ENCODE assay signal across 9 cellular contexts in genomic region chr19:7349961-7350711, GRCh38. TPM values are rescaled to one million over a fixed set of nuclear protein-coding genes. Genes with fewer than 3 reads are reported as not detected.
DNase-seq lines count a peak whose midpoint lies in the region; ATAC-seq, FAIRE-seq and TF ChIP-seq lines count a peak whose summit lies in the region.
"Had no signal": no experiment of that assay in that cellular context is flagged by ENCODE, and none has a peak within 500 bp of the region (broad histone marks: within the 10 kb centered on the region; RNA-seq: fewer than 3 reads in every experiment).

No MANE protein-coding gene starts in this region.

- peaks cover 6 to 36% of the 10 kb centered on the region in 2 experiments; a peak in 3 of 5 replicates for H3K27me3 ChIP-seq in K562 (ENCODE audit: control insufficient read depth in 2 of 2, insufficient read depth in 2 of 2, low read length in 2 of 2)
- H3K27me3 ChIP-seq: SJCRH30 had no signal

- H3K9me1 ChIP-seq in K562 (ENCODE audit: control insufficient read depth, insufficient read depth, low read length), result no peaks in the 10 kb centered on the region

- intact Hi-C loops in K562 (cut with micrococcal nuclease), result loop anchor here (10.0 kb wide), 1 partner anchor 335 kb away; the partner anchor contains the start of gene TRAPPC5

- CTCF ChIA-PET in K562 (lab: Yijun Ruan, JAX; ENCODE audit: low intra/inter-chr PET ratio), result no interaction called here

- no peak for ATAC-seq in K562
- peak; percentile 22 for ATAC-seq in stimulated activated naive CD8-positive, alpha-beta T cell treated with anti-CD3 and anti-CD28 coated beads, Interleukin-15, Interleukin-2, amounts not matched to agents 100 U/mL and 50 U/mL, for 24 hours
- no peak for ATAC-seq in HG03520 (IDR thresholded peaks at IDR 0.05; ENCODE audit: unreplicated experiment)

- no peaks in the 10 kb centered on the region for H3K79me2 ChIP-seq in K562 (ENCODE audit: control insufficient read depth, insufficient read depth, low read length)

- TF ChIP-seq RAD21 in K562 (CRISPR knock-in tag; conservative IDR thresholded peaks at IDR 0.05 in 1 of 2, IDR thresholded peaks at IDR 0.05 in 1 of 2), result no peak

- no peak overlapping the region for H3K9ac ChIP-seq in K562 (ENCODE audit: insufficient read depth in 1 of 2, low read depth in 2 of 2, low read length in 2 of 2)

- DNase-seq in activated T-cell treated with anti-CD3 and anti-CD28 coated beads for 1 hour (ENCODE audit: low read depth) (peak; percentile 50), activated T-cell treated with anti-CD3 and anti-CD28 coated beads for 4 hours (no peak), T-helper 22 cell (ENCODE audit: low read depth) (peak; percentile 15), K562 (ENCODE audit: extremely low read depth in 1 of 4, low spot score in 3 of 4) (no peak), NCI-H82 treated with DMSO at 0.1 percent for 48 hours (lab: John Stamatoyannopoulos, UW; ENCODE audit: unreplicated experiment) (no peak), foreskin fibroblast (no peak)
- DNase-seq in stimulated activated naive CD8-positive, alpha-beta T cell treated with anti-CD3 and anti-CD28 coated beads, Interleukin-15, Interleukin-2, amounts not matched to agents 100 U/mL and 50 U/mL, for 24 hours, result peak; percentile 55
- DNase-seq: SJCRH30 had no signal

- no peak for TF ChIP-seq POLR2A in K562 (conservative IDR thresholded peaks at IDR 0.05)

- 1% methylated on average over 8 of the region's 8 CpGs for WGBS in K562 (ENCODE audit: insufficient coverage, low coverage, missing lambda C conversion rate)

- FAIRE-seq in K562 (lab: Jason Lieb, UNC), result no peak

- no peak overlapping the region for H3K4me2 ChIP-seq in K562 (ENCODE audit: insufficient read depth, low read length)

- no TSS peak for BruUV-seq in K562 (replicated peaks; lab: Mats Ljungman, UMichigan)

- POLR2A ChIA-PET in K562 (lab: Yijun Ruan, JAX), result no interaction called here

- H3K4me3 ChIP-seq in K562 (no peak overlapping the region), foreskin fibroblast (ENCODE audit: low read depth in 1 of 2, low read length in 2 of 2) (no peak overlapping the region)
- H3K4me3 ChIP-seq: SJCRH30 had no signal

- no peaks in the 10 kb centered on the region for H4K20me1 ChIP-seq in K562 (replicated peaks; ENCODE audit: control insufficient read depth, insufficient read depth, low read length)

- no peaks in the 10 kb centered on the region for H3K9me3 ChIP-seq in K562 (replicated peaks; ENCODE audit: control insufficient read depth, insufficient read depth, low read depth, low read length)
- H3K9me3 ChIP-seq: SJCRH30 had no signal

- no peak for TF ChIP-seq EP300 in K562 (IDR thresholded peaks at IDR 0.05; ENCODE audit: low read length)

- H2AFZ ChIP-seq in K562 (ENCODE audit: low read depth, low read length), result no peak overlapping the region

- no peaks in the 10 kb centered on the region for H3K36me3 ChIP-seq in K562 (ENCODE audit: control insufficient read depth, insufficient read depth, low read length)
- H3K36me3 ChIP-seq: SJCRH30 had no signal

- in situ Hi-C loops in K562 (cut with MboI), result loop anchor here (10.0 kb wide), 2 partner anchors 335 to 455 kb away; partner anchors contain the start of gene TRAPPC5

- TF ChIP-seq CTCF in K562 (IDR thresholded peaks at IDR 0.05 in 2 of 3, conservative IDR thresholded peaks at IDR 0.05 in 1 of 3; ENCODE audit: insufficient read depth in 2 of 3, low read depth in 1 of 3, low read length in 3 of 3), result no peak
- no peak for TF ChIP-seq CTCF in foreskin fibroblast (IDR thresholded peaks at IDR 0.05; ENCODE audit: low read depth, low read length)

- no peaks in the 10 kb centered on the region for H3K4me1 ChIP-seq in K562 (replicated peaks in 1 of 2; ENCODE audit: control insufficient read depth in 2 of 2, insufficient read depth in 2 of 2, low read length in 2 of 2)
- H3K4me1 ChIP-seq: SJCRH30 had no signal

- no peak overlapping the region for H3K27ac ChIP-seq in K562 (ENCODE audit: extremely low read depth, low read depth, low read length)
- H3K27ac ChIP-seq: SJCRH30 had no signal

TF ChIP-seq in K562, 482 proteins besides CTCF, POLR2A, EP300 and RAD21 (continues in another document):
- TF ChIP-seq SMAD2 (IDR thresholded peaks at IDR 0.05; ENCODE audit: low read depth, low read length) (no peak), ZFP36 (IDR thresholded peaks at IDR 0.05; ENCODE audit: low read depth, low read length, partially characterized antibody) (peak; percentile 62)

RNA-seq across cellular contexts. Expression of gene ARHGEF18, which starts 1.4 kb away (rescaled TPM):
- 9.6 and 25.5 TPM in 2 replicates for total RNA-seq in K562 (2011; cell fraction: chromatin; rRNA removed; ENCODE audit: low replicate concordance)
- 16.8 and 21.5 TPM in 2 replicates for total RNA-seq in K562 (2011; cell fraction: nucleolus; rRNA removed)
- 11.7 and 12.4 TPM in 2 replicates for total RNA-seq in K562 (2011; cell fraction: nucleoplasm; rRNA removed)
- total RNA-seq in K562 (2014; rRNA removed), result 11.4 and 13.8 TPM in 2 replicates
- 0.91 and 2.6 TPM in 2 replicates for total RNA-seq in K562 (2014; rRNA removed; fragmentation: Illumina TruSeq; extraction: Trizol)
- 6.8 and 7.7 TPM in 2 replicates for total RNA-seq in K562 (2015; rRNA removed; fragmentation: Illumina TruSeq; extraction: Trizol)
- total RNA-seq in K562 (2021), result 14.9 and 16.5 TPM in 2 replicates
- polyA plus RNA-seq in K562 (2011; rRNA removed), result 2.8 and 4.0 TPM in 2 replicates
- polyA plus RNA-seq in K562 (2011; cell fraction: cytosol; rRNA removed), result 4.3 and 7.7 TPM in 2 replicates
- polyA plus RNA-seq in K562 (2011; cell fraction: nucleus; rRNA removed), result 9.9 and 16.4 TPM in 2 replicates
- 9.8 and 15.1 TPM in 2 replicates for polyA plus RNA-seq in K562 (2012)
- polyA plus RNA-seq in K562 (2014; fragmentation: Illumina TruSeq; extraction: Trizol), result 4.5 and 5.7 TPM in 2 replicates
- under 1 TPM; 0.04 to 0.20 TPM for polyA plus RNA-seq in K562 (2014; fragmentation: Nextera tagmentation; extraction: Ambion mirVana)
- polyA plus RNA-seq in K562 (2014; rRNA removed), result 6.8 TPM in 2 replicates
- 4.0 and 5.1 TPM in 2 replicates for polyA minus RNA-seq in K562 (2011; rRNA and poly(A)+ RNA removed)
- 9.3 and 10.7 TPM in 2 replicates for polyA minus RNA-seq in K562 (2011; cell fraction: cytosol; rRNA and poly(A)+ RNA removed)
- polyA minus RNA-seq in K562 (2011; cell fraction: nucleus; rRNA and poly(A)+ RNA removed), result 5.1 and 9.9 TPM in 2 replicates

RNA-seq across cellular contexts. Expression of gene INSR, which starts 55.9 kb away (rescaled TPM):
- total RNA-seq in K562 (2011; cell fraction: chromatin; rRNA removed; ENCODE audit: low replicate concordance), result 5.3 and 10.3 TPM in 2 replicates
- total RNA-seq in K562 (2011; cell fraction: nucleolus; rRNA removed), result 7.0 and 8.5 TPM in 2 replicates
- total RNA-seq in K562 (2011; cell fraction: nucleoplasm; rRNA removed), result 5.2 and 5.3 TPM in 2 replicates
- total RNA-seq in K562 (2014; rRNA removed), result 0.41 and 0.94 TPM in 2 replicates
- total RNA-seq in K562 (2014; rRNA removed; fragmentation: Illumina TruSeq; extraction: Trizol), result 0.29 and 0.57 TPM in 2 replicates
- 0.11 and 0.57 TPM in 2 replicates for total RNA-seq in K562 (2015; rRNA removed; fragmentation: Illumina TruSeq; extraction: Trizol)
- total RNA-seq in K562 (2021), result 0.69 and 0.94 TPM in 2 replicates
- 0.60 and 0.83 TPM in 2 replicates for polyA plus RNA-seq in K562 (2011; rRNA removed)
- 0.68 and 0.82 TPM in 2 replicates for polyA plus RNA-seq in K562 (2011; cell fraction: cytosol; rRNA removed)
- 0.72 and 1.2 TPM in 2 replicates for polyA plus RNA-seq in K562 (2011; cell fraction: nucleus; rRNA removed)
- polyA plus RNA-seq in K562 (2012), result 0.26 and 1.1 TPM in 2 replicates
- polyA plus RNA-seq in K562 (2014; fragmentation: Illumina TruSeq; extraction: Trizol), result 0.43 and 0.79 TPM in 2 replicates
- under 1 TPM; 0.04 to 0.07 TPM for polyA plus RNA-seq in K562 (2014; fragmentation: Nextera tagmentation; extraction: Ambion mirVana)
- 0.42 and 0.88 TPM in 2 replicates for polyA plus RNA-seq in K562 (2014; rRNA removed)
- 3.1 and 3.3 TPM in 2 replicates for polyA minus RNA-seq in K562 (2011; rRNA and poly(A)+ RNA removed)
- polyA minus RNA-seq in K562 (2011; cell fraction: cytosol; rRNA and poly(A)+ RNA removed), result 0.76 and 1.2 TPM in 2 replicates
- polyA minus RNA-seq in K562 (2011; cell fraction: nucleus; rRNA and poly(A)+ RNA removed), result 1.8 and 2.1 TPM in 2 replicates

Comparison
In these comparisons a context has a peak if more than half of its experiments do, and no peak if none do; other contexts are left out.
1. DNase-seq: peak in activated T-cell treated with anti-CD3 and anti-CD28 coated beads for 1 hour (single experiment), T-helper 22 cell (single experiment) and stimulated activated naive CD8-positive, alpha-beta T cell treated with anti-CD3 and anti-CD28 coated beads, Interleukin-15, Interleukin-2, amounts not matched to agents 100 U/mL and 50 U/mL, for 24 hours (single experiment); none in activated T-cell treated with anti-CD3 and anti-CD28 coated beads for 4 hours (single experiment), K562 (0 of 4), NCI-H82 treated with DMSO at 0.1 percent for 48 hours (single experiment) and foreskin fibroblast (0 of 2).